Comparison of ENCODE assay signal across 28 cellular contexts in genomic region chr11:117766576-117766975, GRCh38. TPM values are rescaled to one million over a fixed set of nuclear protein-coding genes. Genes with fewer than 3 reads are reported as not detected.
DNase-seq lines count a peak whose midpoint lies in the region; ATAC-seq, FAIRE-seq and TF ChIP-seq lines count a peak whose summit lies in the region.
"Had no signal": no experiment of that assay in that cellular context is flagged by ENCODE, and none has a peak within 500 bp of the region (broad histone marks: within the 10 kb centered on the region; RNA-seq: fewer than 3 reads in every experiment).

No MANE protein-coding gene starts in this region.

- CTCF ChIA-PET in K562 (lab: Yijun Ruan, JAX; ENCODE audit: low intra/inter-chr PET ratio) = no interaction called here

- H3K4me2 ChIP-seq in K562 (ENCODE audit: insufficient read depth, low read length) = no peak overlapping the region
- H3K4me2 ChIP-seq: BLaER1, PC-9 had no signal

- no peaks in the 10 kb centered on the region for H3K9me3 ChIP-seq in K562 (replicated peaks; ENCODE audit: control insufficient read depth, insufficient read depth, low read depth, low read length)
- H3K9me3 ChIP-seq: BLaER1, SJSA1 had no signal

- WGBS in K562 (ENCODE audit: insufficient coverage, low coverage, missing lambda C conversion rate) = 1% methylated on average over 10 of the region's 10 CpGs

- no peak for FAIRE-seq in K562 (lab: Jason Lieb, UNC)
- FAIRE-seq: A204.1, D721Med, GM12878 had no signal

- no peak overlapping the region for H2AFZ ChIP-seq in K562 (ENCODE audit: low read depth, low read length)
- H2AFZ ChIP-seq: PC-9 had no signal

- no peaks in the 10 kb centered on the region for H3K4me1 ChIP-seq in K562 (replicated peaks in 1 of 2; ENCODE audit: control insufficient read depth in 2 of 2, insufficient read depth in 2 of 2, low read length in 2 of 2)
- H3K4me1 ChIP-seq: SJSA1 had no signal

- no peak for TF ChIP-seq EP300 in K562 (IDR thresholded peaks at IDR 0.05; ENCODE audit: low read length)

- in situ Hi-C loops in K562 (cut with MboI) = no loop called here

- H3K27me3 ChIP-seq in K562 (ENCODE audit: control insufficient read depth in 2 of 2, insufficient read depth in 2 of 2, low read length in 2 of 2) = peaks cover 35 to 49% of the 10 kb centered on the region in 2 experiments; a peak in 4 of 5 replicates
- H3K27me3 ChIP-seq in dorsolateral prefrontal cortex = no peaks in the 10 kb centered on the region
- H3K27me3 ChIP-seq: BLaER1, SJSA1 had no signal

- intact Hi-C loops in K562 (cut with micrococcal nuclease) (no loop called here), dorsolateral prefrontal cortex (cut with DNase I) (no loop called here)

- no TSS peak for BruUV-seq in K562 (replicated peaks; lab: Mats Ljungman, UMichigan)

- no peak for TF ChIP-seq RAD21 in K562 (CRISPR knock-in tag; conservative IDR thresholded peaks at IDR 0.05 in 1 of 2, IDR thresholded peaks at IDR 0.05 in 1 of 2)

- no peak overlapping the region for H3K4me3 ChIP-seq in K562
- no peak overlapping the region for H3K4me3 ChIP-seq in dorsolateral prefrontal cortex
- H3K4me3 ChIP-seq: BLaER1, GM12878, PC-9, SJSA1 had no signal

- no peaks in the 10 kb centered on the region; the same call in none of the 2 replicates for H4K20me1 ChIP-seq in K562 (replicated peaks; ENCODE audit: control insufficient read depth, insufficient read depth, low read length)
- H4K20me1 ChIP-seq: BLaER1 had no signal

- H3K36me3 ChIP-seq in K562 (ENCODE audit: control insufficient read depth, insufficient read depth, low read length) = no peaks in the 10 kb centered on the region
- H3K36me3 ChIP-seq: BLaER1, SJSA1 had no signal

- no peaks in the 10 kb centered on the region for H3K9me1 ChIP-seq in K562 (ENCODE audit: control insufficient read depth, insufficient read depth, low read length)

- ATAC-seq in K562 = no peak
- no peak for ATAC-seq in GM21576 (IDR thresholded peaks at IDR 0.05; ENCODE audit: unreplicated experiment)
- ATAC-seq: GM12878, HCT116 had no signal

- no peak overlapping the region for H3K27ac ChIP-seq in K562 (ENCODE audit: extremely low read depth, low read depth, low read length)
- peak overlapping the region in 56 of 59 donors; percentile 2 to 86 (median 76) for H3K27ac ChIP-seq in dorsolateral prefrontal cortex
- H3K27ac ChIP-seq: BLaER1, PC-9, SJSA1 had no signal

- POLR2A ChIA-PET in K562 (lab: Yijun Ruan, JAX) = no interaction called here

- H3K9ac ChIP-seq in K562 (ENCODE audit: insufficient read depth in 1 of 2, low read depth in 2 of 2, low read length in 2 of 2) = no peak overlapping the region
- H3K9ac ChIP-seq: BLaER1 had no signal

- peak in 2 of 3 experiments; percentile 10 to 15; a peak in 1 of 6 replicates for TF ChIP-seq CTCF in K562 (IDR thresholded peaks at IDR 0.05 in 2 of 3, conservative IDR thresholded peaks at IDR 0.05 in 1 of 3; ENCODE audit: insufficient read depth in 2 of 3, low read depth in 1 of 3, low read length in 3 of 3)
- peak in 11 of 56 donors; percentile 9 to 39 (median 21) for TF ChIP-seq CTCF in dorsolateral prefrontal cortex (IDR thresholded peaks at IDR 0.05 in 54 of 56, conservative IDR thresholded peaks at IDR 0.05 in 2 of 56; ENCODE audit: low read depth in 1 of 56, partially characterized antibody in 56 of 56)

- DNase-seq in NCI-H2171 treated with DMSO at 0.1 percent for 48 hours (lab: John Stamatoyannopoulos, UW) (peak; percentile 3), NCI-H2171 (lab: John Stamatoyannopoulos, UW) (no peak), K562 (ENCODE audit: extremely low read depth in 1 of 4, low spot score in 3 of 4) (no peak), dorsolateral prefrontal cortex (peak in 2 of 10 donors; percentile 38 to 74), NCI-H2227 (lab: John Stamatoyannopoulos, UW; ENCODE audit: unreplicated experiment) (no peak), COR-L47 (lab: John Stamatoyannopoulos, UW) (no peak)
- DNase-seq: CD4-positive, CD25-positive, alpha-beta regulatory T cell; GDM1; NCI-H1048; NCI-H1436 treated with DMSO at 0.1 percent for 48 hours; NCI-H187 treated with DMSO at 0.1 percent for 48 hours; NCI-H2107; NCI-H345; NCI-H510A treated with DMSO at 0.1 percent for 48 hours; NK-92 treated with Interleukin-12 subunit alpha and Interleukin-12 subunit beta, amount 100 ng/mL, for 24 hours; PC-9; Right ventricle myocardium superior had no signal

- TF ChIP-seq POLR2A in K562 (conservative IDR thresholded peaks at IDR 0.05) = no peak

- no peaks in the 10 kb centered on the region for H3K79me2 ChIP-seq in K562 (ENCODE audit: control insufficient read depth, insufficient read depth, low read length)

TF ChIP-seq in K562, 482 proteins besides CTCF, POLR2A, EP300 and RAD21 (continues in another document):
- no peak for TF ChIP-seq NR0B1 (IDR thresholded peaks at IDR 0.05; ENCODE audit: partially characterized antibody)
- TF ChIP-seq ADNP (tag; IDR thresholded peaks at IDR 0.05) = no peak
- no peak for TF ChIP-seq RBM25 (IDR thresholded peaks at IDR 0.05; ENCODE audit: low read depth, low read length, severe bottlenecking)
- no peak for TF ChIP-seq HDAC8 (tag; IDR thresholded peaks at IDR 0.05)
- TF ChIP-seq PURB (CRISPR knock-in tag; IDR thresholded peaks at IDR 0.05; ENCODE audit: low read depth) = no peak
- no peak for TF ChIP-seq ZNF239 (CRISPR knock-in tag; IDR thresholded peaks at IDR 0.05)
- TF ChIP-seq MED1 (CRISPR knock-in tag; IDR thresholded peaks at IDR 0.05; ENCODE audit: borderline replicate concordance) = no peak
- TF ChIP-seq ATF7 (IDR thresholded peaks at IDR 0.05) = no peak
- no peak for TF ChIP-seq SMAD3 (CRISPR knock-in tag; conservative IDR thresholded peaks at IDR 0.05)
- TF ChIP-seq ZNF511 (CRISPR knock-in tag; IDR thresholded peaks at IDR 0.05) = no peak
- no peak for TF ChIP-seq STAG1 (CRISPR knock-in tag; IDR thresholded peaks at IDR 0.05; ENCODE audit: borderline replicate concordance)

RNA-seq across cellular contexts. Expression of gene DSCAML1, which starts 30.4 kb away (rescaled TPM):
- not detected in 2 replicates for total RNA-seq in K562 (2011; cell fraction: chromatin; rRNA removed; ENCODE audit: low replicate concordance)
- total RNA-seq in K562 (2011; cell fraction: nucleolus; rRNA removed) = not detected in 2 replicates
- total RNA-seq in K562 (2011; cell fraction: nucleoplasm; rRNA removed) = not detected in 2 replicates
- total RNA-seq in K562 (2014; rRNA removed) = not detected in 2 replicates
- total RNA-seq in K562 (2014; rRNA removed; fragmentation: Illumina TruSeq; extraction: Trizol) = not detected in 2 replicates
- not detected in 2 replicates for total RNA-seq in K562 (2015; rRNA removed; fragmentation: Illumina TruSeq; extraction: Trizol)
- total RNA-seq in K562 (2021) = not detected in 2 replicates
- polyA plus RNA-seq in K562 (2011; rRNA removed) = not detected in 2 replicates
- not detected in 2 replicates for polyA plus RNA-seq in K562 (2011; cell fraction: cytosol; rRNA removed)
- polyA plus RNA-seq in K562 (2011; cell fraction: nucleus; rRNA removed) = not detected in 2 replicates
- polyA plus RNA-seq in K562 (2012) = not detected in 2 replicates
- polyA plus RNA-seq in K562 (2014; fragmentation: Illumina TruSeq; extraction: Trizol) = not detected in 2 replicates
- polyA plus RNA-seq in K562 (2014; fragmentation: Nextera tagmentation; extraction: Ambion mirVana) = not detected
- not detected in 2 replicates for polyA plus RNA-seq in K562 (2014; rRNA removed)
- polyA minus RNA-seq in K562 (2011; rRNA and poly(A)+ RNA removed) = not detected in 2 replicates
- polyA minus RNA-seq in K562 (2011; cell fraction: cytosol; rRNA and poly(A)+ RNA removed) = not detected in 2 replicates
- not detected in 2 replicates for polyA minus RNA-seq in K562 (2011; cell fraction: nucleus; rRNA and poly(A)+ RNA removed)
- 10 to 100 TPM; 16.1 to 61.7 (median 35.6) TPM for total RNA-seq in dorsolateral prefrontal cortex
- total RNA-seq: H4, PC-9, RPMI7951 had no signal
- polyA plus RNA-seq: AG04450, IgD-negative memory B cell had no signal

RNA-seq across cellular contexts. Expression of gene FXYD2, which starts 58.0 kb away (rescaled TPM):
- not detected in 2 replicates for total RNA-seq in K562 (2011; cell fraction: chromatin; rRNA removed; ENCODE audit: low replicate concordance)
- total RNA-seq in K562 (2011; cell fraction: nucleolus; rRNA removed) = not detected in 2 replicates
- not detected in 2 replicates for total RNA-seq in K562 (2011; cell fraction: nucleoplasm; rRNA removed)
- not detected in 2 replicates for total RNA-seq in K562 (2014; rRNA removed)
- not detected in 2 replicates for total RNA-seq in K562 (2014; rRNA removed; fragmentation: Illumina TruSeq; extraction: Trizol)
- total RNA-seq in K562 (2015; rRNA removed; fragmentation: Illumina TruSeq; extraction: Trizol) = not detected in 2 replicates
- total RNA-seq in K562 (2021) = 0.29 TPM in 1 of 2 replicates, not detected in the other
- polyA plus RNA-seq in K562 (2011; rRNA removed) = not detected in 2 replicates
- not detected in 2 replicates for polyA plus RNA-seq in K562 (2011; cell fraction: cytosol; rRNA removed)
- polyA plus RNA-seq in K562 (2011; cell fraction: nucleus; rRNA removed) = not detected in 2 replicates
- not detected in 2 replicates for polyA plus RNA-seq in K562 (2012)
- not detected in 2 replicates for polyA plus RNA-seq in K562 (2014; fragmentation: Illumina TruSeq; extraction: Trizol)
- polyA plus RNA-seq in K562 (2014; fragmentation: Nextera tagmentation; extraction: Ambion mirVana) = not detected
- polyA plus RNA-seq in K562 (2014; rRNA removed) = not detected in 2 replicates
- not detected in 2 replicates for polyA minus RNA-seq in K562 (2011; rRNA and poly(A)+ RNA removed)
- not detected in 2 replicates for polyA minus RNA-seq in K562 (2011; cell fraction: cytosol; rRNA and poly(A)+ RNA removed)
- polyA minus RNA-seq in K562 (2011; cell fraction: nucleus; rRNA and poly(A)+ RNA removed) = not detected in 2 replicates
- total RNA-seq in dorsolateral prefrontal cortex = 10 to 100 TPM in 5 of 120 experiments, 1 to 10 TPM in 115; 1.5 to 14.9 (median 4.6) TPM
- total RNA-seq: H4, PC-9, RPMI7951, SJSA1 had no signal
- polyA plus RNA-seq: AG04450, IgD-negative memory B cell had no signal

Comparison
In these comparisons a context has a peak if more than half of its experiments do, and no peak if none do; other contexts are left out.
1. RNA of gene DSCAML1, which starts 30.4 kb away (total RNA-seq): 16.1 to 61.7 TPM in dorsolateral prefrontal cortex; not detected in K562; every median in the first group is over 10 times any median in the second.